Comparison of ENCODE assay signal across 8 cellular contexts in genomic region chrX:46573896-46574336, GRCh38. TPM values are rescaled to one million over a fixed set of nuclear protein-coding genes. Genes with fewer than 3 reads are reported as not detected.
DNase-seq lines count a peak whose midpoint lies in the region; ATAC-seq and TF ChIP-seq lines count a peak whose summit lies in the region.

No MANE protein-coding gene starts in this region.

- no peaks in the 10 kb centered on the region for H3K9me3 Mint-ChIP-seq in activated naive CD8-positive, alpha-beta T cell treated with anti-CD3 and anti-CD28 coated beads for 36 hours

- ATAC-seq in GM18907 (IDR thresholded peaks at IDR 0.05; ENCODE audit: unreplicated experiment) (peak; percentile 44), HG03442 (IDR thresholded peaks at IDR 0.05; ENCODE audit: unreplicated experiment) (peak; percentile 27)

- peak overlapping the region; percentile 75 for H3K4me3 Mint-ChIP-seq in activated naive CD8-positive, alpha-beta T cell treated with anti-CD3 and anti-CD28 coated beads for 36 hours

- H3K9ac ChIP-seq in skeletal muscle tissue (ENCODE audit: low read depth in 1 of 3, low read length in 3 of 3), result peak overlapping the region in 2 of 3 donors; percentile 14 to 40

- BruUV-seq in A673 (replicated peaks; lab: Mats Ljungman, UMichigan), result no TSS peak

- H3K4me1 ChIP-seq in A673 (ENCODE audit: insufficient read depth, low read length, poor library complexity, severe bottlenecking) (peaks cover 26% of the 10 kb centered on the region), skeletal muscle tissue (ENCODE audit: control insufficient read depth in 3 of 3, insufficient read depth in 3 of 3, low read length in 3 of 3) (peaks cover 0 to 9% (median 2%) of the 10 kb centered on the region in 3 donors)

- H3K27me3 ChIP-seq in A673 (replicated peaks; ENCODE audit: insufficient read depth, low read depth, low read length, poor library complexity) (no peaks in the 10 kb centered on the region), skeletal muscle tissue (ENCODE audit: control insufficient read depth in 3 of 3, insufficient read depth in 3 of 3, low read length in 3 of 3) (peaks cover 0 to 21% (median 11%) of the 10 kb centered on the region in 3 donors)

- peak overlapping the region; percentile 56 for H3K27ac Mint-ChIP-seq in activated naive CD8-positive, alpha-beta T cell treated with anti-CD3 and anti-CD28 coated beads for 36 hours

- H3K4me1 Mint-ChIP-seq in activated naive CD8-positive, alpha-beta T cell treated with anti-CD3 and anti-CD28 coated beads for 36 hours, result peaks cover 27% of the 10 kb centered on the region

- POLR2A ChIA-PET in A673 (lab: Charles Lee; ENCODE audit: low non-redundant PET), result no interaction called here

- intact Hi-C loops in A673 (cut with micrococcal nuclease; ENCODE audit: unreplicated experiment), result loop anchor here (2.0 kb wide), 1 partner anchor 69 kb away; no protein-coding TSS in a partner anchor

- DNase-seq in A673 (ENCODE audit: low spot score), result peak; percentile 69
- peak; percentile 2 for DNase-seq in SHP77 treated with DMSO at 0.1 percent for 48 hours (lab: John Stamatoyannopoulos, UW)
- DNase-seq in activated naive CD8-positive, alpha-beta T cell treated with anti-CD3 and anti-CD28 coated beads for 36 hours, result peak; percentile 58
- DNase-seq in hepatic stellate cell (ENCODE audit: low spot score), result peak; percentile 27
- no peak for DNase-seq in mesenteric fat pad (ENCODE audit: low spot score)

- H3K4me3 ChIP-seq in A673 (ENCODE audit: low read depth, low read length, poor library complexity, severe bottlenecking), result peak overlapping the region; percentile 58
- H3K4me3 ChIP-seq in skeletal muscle tissue (ENCODE audit: low read length in 3 of 3), result peak overlapping the region; percentile 60 to 70 (median 68)

- H3K9me3 ChIP-seq in A673 (ENCODE audit: low read depth, low read length, poor library complexity, severe bottlenecking), result no peaks in the 10 kb centered on the region
- no peaks in the 10 kb centered on the region for H3K9me3 ChIP-seq in skeletal muscle tissue (ENCODE audit: control insufficient read depth in 3 of 3, low read length in 3 of 3)

- CTCF ChIA-PET in A673 (lab: Charles Lee), result no interaction called here

- peaks cover 20% of the 10 kb centered on the region for H3K27me3 Mint-ChIP-seq in activated naive CD8-positive, alpha-beta T cell treated with anti-CD3 and anti-CD28 coated beads for 36 hours

- H3K36me3 ChIP-seq in A673 (ENCODE audit: insufficient read depth, low read length, poor library complexity, severe bottlenecking), result no peaks in the 10 kb centered on the region
- H3K36me3 ChIP-seq in skeletal muscle tissue (ENCODE audit: control insufficient read depth in 3 of 3, insufficient read depth in 3 of 3, low read length in 3 of 3), result no peaks in the 10 kb centered on the region

- H3K27ac ChIP-seq in A673 (ENCODE audit: low read depth, low read length, poor library complexity, severe bottlenecking) (no peak overlapping the region), skeletal muscle tissue (ENCODE audit: low read depth, low read length) (no peak overlapping the region)

- H3K36me3 Mint-ChIP-seq in activated naive CD8-positive, alpha-beta T cell treated with anti-CD3 and anti-CD28 coated beads for 36 hours, result no peaks in the 10 kb centered on the region

- no peak for TF ChIP-seq CTCF in A673 (conservative IDR thresholded peaks at IDR 0.05; ENCODE audit: low read depth, low read length)

RNA-seq across cellular contexts. Expression of gene CHST7, which starts 0.4 kb away (rescaled TPM):
- total RNA-seq in A673 (2021) (5.7 and 6.1 TPM in 2 replicates), skeletal muscle tissue (8.9 TPM), mesenteric fat pad (8.3 TPM)
- total RNA-seq in activated naive CD8-positive, alpha-beta T cell treated with anti-CD3 and anti-CD28 coated beads for 36 hours, result 1 to 10 TPM; 1.5 to 1.7 TPM

RNA-seq across cellular contexts. Expression of gene ZNF674, which starts 28.7 kb away (rescaled TPM):
- total RNA-seq in A673 (2021), result 5.8 and 7.9 TPM in 2 replicates
- 1 to 10 TPM; 1.3 to 1.7 TPM for total RNA-seq in activated naive CD8-positive, alpha-beta T cell treated with anti-CD3 and anti-CD28 coated beads for 36 hours
- 4.2 TPM for total RNA-seq in skeletal muscle tissue
- total RNA-seq in mesenteric fat pad, result 2.1 TPM
